ENCODE assay signal across 11 cellular contexts in genomic region chr1:14602131-14602530, GRCh38. TPM values are rescaled to one million over a fixed set of nuclear protein-coding genes. Genes with fewer than 3 reads are reported as not detected.
DNase-seq lines count a peak whose midpoint lies in the region; ATAC-seq and TF ChIP-seq lines count a peak whose summit lies in the region.
"Had no signal": no experiment of that assay in that cellular context is flagged by ENCODE, and none has a peak within 500 bp of the region (broad histone marks: within the 10 kb centered on the region; RNA-seq: fewer than 3 reads in every experiment).

No MANE protein-coding gene starts in this region.

- H3K4me3 ChIP-seq in adrenal gland, result no peak overlapping the region
- H3K4me3 ChIP-seq in heart left ventricle, result no peak overlapping the region
- no peak overlapping the region for H3K4me3 ChIP-seq in ovary
- H3K4me3 ChIP-seq in coronary artery, result no peak overlapping the region
- H3K4me3 ChIP-seq: GM12878, skin epidermis had no signal

- WGBS in adrenal gland, 4 donors, result 48 to 75% (median 58%) methylated on average over 9 of the region's 9 CpGs
- 14 to 29% (median 22%) methylated on average over 9 of the region's 9 CpGs for WGBS in heart left ventricle, 4 donors
- whole genome bisulfite sequencing in ovary, 3 donors, result 7 to 15% (median 12%) methylated on average over 9 of the region's 9 CpGs

- POLR2A ChIA-PET in GM10248 (lab: Yijun Ruan, JAX), result no interaction called here

- no peak overlapping the region for H3K27ac ChIP-seq in adrenal gland
- no peak overlapping the region for H3K27ac ChIP-seq in heart left ventricle
- no peak overlapping the region for H3K27ac ChIP-seq in ovary
- no peak overlapping the region for H3K27ac ChIP-seq in coronary artery
- H3K27ac ChIP-seq: skin epidermis had no signal

- intact Hi-C loops in adrenal gland (cut with DNase I), result no loop called here
- intact Hi-C loops in heart left ventricle (cut with DNase I), result no loop called here
- intact Hi-C loops in ovary (cut with DNase I), result no loop called here

- H3K9me3 ChIP-seq in adrenal gland (replicated peaks in 1 of 3), result no peaks in the 10 kb centered on the region
- H3K9me3 ChIP-seq in heart left ventricle, result no peaks in the 10 kb centered on the region
- no peaks in the 10 kb centered on the region for H3K9me3 ChIP-seq in ovary

- H3K27me3 ChIP-seq in adrenal gland, result peaks cover 24% of the 10 kb centered on the region
- peaks cover 20 to 92% (median 58%) of the 10 kb centered on the region in 9 donors for H3K27me3 ChIP-seq in heart left ventricle
- no peaks in the 10 kb centered on the region for H3K27me3 ChIP-seq in ovary

- TF ChIP-seq POLR2A in adrenal gland (IDR thresholded peaks at IDR 0.05) (no peak), heart left ventricle (IDR thresholded peaks at IDR 0.05) (no peak), ovary (IDR thresholded peaks at IDR 0.05) (no peak)

- ATAC-seq in heart left ventricle, result peak in 1 of 4 donors; percentile 31
- ATAC-seq in GM18519 (IDR thresholded peaks at IDR 0.05; ENCODE audit: low FRiP score, unreplicated experiment), result no peak
- ATAC-seq: GM12878 had no signal

- TF ChIP-seq CTCF in adrenal gland (IDR thresholded peaks at IDR 0.05) (no peak), heart left ventricle (IDR thresholded peaks at IDR 0.05) (no peak), ovary (IDR thresholded peaks at IDR 0.05) (no peak), coronary artery (IDR thresholded peaks at IDR 0.05) (no peak), GM10248 (IDR thresholded peaks at IDR 0.05; ENCODE audit: control extremely low read depth, extremely low read depth, low read depth, missing control alignments) (no peak)

- CTCF ChIA-PET in GM10248 (lab: Yijun Ruan, JAX), result no interaction called here

- no peak for TF ChIP-seq EP300 in ovary (IDR thresholded peaks at IDR 0.05)

- peak; percentile 58 for DNase-seq in Daoy (ENCODE audit: low read depth)
- peak in 6 of 7 donors; percentile 30 to 65 (median 51) for DNase-seq in adrenal gland
- DNase-seq in heart left ventricle, result peak in 3 of 5 donors; percentile 29 to 50 (median 41)
- DNase-seq in ovary, result peak; percentile 44 to 63 (median 61)
- DNase-seq in coronary artery (ENCODE audit: low spot score), result no peak
- DNase-seq in Kasumi-1 (lab: John Stamatoyannopoulos, UW), result no peak
- no peak for DNase-seq in GM10248 (ENCODE audit: extremely low spot score)
- DNase-seq: effector CD8-positive, alpha-beta T cell had no signal

- H3K4me1 ChIP-seq in adrenal gland (replicated peaks in 1 of 2) (no peaks in the 10 kb centered on the region), heart left ventricle (peaks cover 0 to 18% (median 5%) of the 10 kb centered on the region in 12 donors), ovary (ENCODE audit: insufficient read depth) (peaks cover 2% of the 10 kb centered on the region)

- H3K36me3 ChIP-seq in adrenal gland (replicated peaks in 1 of 2), result no peaks in the 10 kb centered on the region
- H3K36me3 ChIP-seq in heart left ventricle, result no peaks in the 10 kb centered on the region
- no peaks in the 10 kb centered on the region for H3K36me3 ChIP-seq in ovary

RNA-seq across cellular contexts. Expression of gene KAZN, which starts 3.6 kb away (rescaled TPM):
- 6.3 and 6.7 TPM in 2 replicates for total RNA-seq in Daoy (2014; rRNA removed; shearing (Covaris generic))
- total RNA-seq in adrenal gland (10 to 100 TPM; 20.5 to 45.9 (median 30.0) TPM), heart left ventricle (1 to 10 TPM; 1.2 to 6.5 (median 2.7) TPM), ovary (10 to 100 TPM; 18.2 to 56.4 (median 28.4) TPM)
- polyA plus RNA-seq in adrenal gland (10 to 100 TPM in 1 of 3 donors, 1 to 10 TPM in 2; 5.9 to 63.4 (median 7.8) TPM), heart left ventricle (1 to 10 TPM in 1 of 2 donors, under 1 TPM in 1; 0.65 to 1.2 TPM), ovary (10 to 100 TPM; 10.1 to 13.8 TPM)

Comparison
In these comparisons a context has a peak if more than half of its experiments do, and no peak if none do; other contexts are left out.
1. DNase-seq: peak in Daoy (single experiment), adrenal gland (6 of 7), heart left ventricle (3 of 5) and ovary (5 of 5); none in coronary artery (single experiment), Kasumi-1 (0 of 2) and GM10248 (single experiment).